In the genomic region with DNA sequence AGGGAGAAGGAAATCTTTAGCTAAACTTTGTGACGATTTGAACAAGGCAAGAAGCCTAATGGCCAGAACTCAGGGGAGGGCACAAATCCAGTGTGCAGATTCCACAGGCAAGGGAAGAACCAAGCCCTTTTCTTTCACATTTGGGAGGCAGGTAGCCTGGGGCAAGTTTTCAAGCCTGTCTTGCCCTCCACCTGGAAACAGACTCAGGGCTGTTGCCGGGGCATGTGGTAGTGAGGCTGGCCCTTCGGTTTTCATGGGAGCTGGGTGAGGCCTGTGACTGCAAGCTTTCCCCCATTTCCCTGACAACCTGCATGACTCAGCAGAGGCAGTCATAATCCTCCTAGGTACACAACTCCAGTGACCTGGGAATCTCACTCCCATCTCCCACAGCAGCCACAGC, we compare ENCODE assay signal across 6 cellular contexts.
A peak's percentile ranks its signal among the peaks of the same experiment; 100 is the strongest.
DNase-seq lines count a peak whose midpoint lies in the region; ATAC-seq and TF ChIP-seq lines count a peak whose summit lies in the region.
"Not testable (repeated sequence)": the region's sequence is repeated elsewhere in the genome, so short reads cannot be mapped to it uniquely, and the experiment has no call there.

No MANE protein-coding gene starts in this region.

- not testable (repeated sequence) for H3K4me1 ChIP-seq in RWPE2 (ENCODE audit: insufficient read depth, poor library complexity, severe bottlenecking); esophagus squamous epithelium

- peak; percentile 45 for DNase-seq in ELF-1 (ENCODE audit: low read depth, low spot score)
- peak; percentile 2 for DNase-seq in NCI-H748 (lab: John Stamatoyannopoulos, UW; ENCODE audit: unreplicated experiment)
- DNase-seq in RWPE2 (ENCODE audit: low spot score), result peak; percentile 72
- peak; percentile 32 for DNase-seq in chondrocyte (ENCODE audit: low spot score)
- not testable (repeated sequence) for DNase-seq in esophagus squamous epithelium (lab: John Stamatoyannopoulos, UW)
- peak; percentile 18 for DNase-seq in kidney tubule cell (ENCODE audit: low spot score)

- not testable (repeated sequence) for TF ChIP-seq CTCF in RWPE2 (IDR thresholded peaks at IDR 0.05; ENCODE audit: poor library complexity, severe bottlenecking); chondrocyte (IDR thresholded peaks at IDR 0.05); esophagus squamous epithelium (IDR thresholded peaks at IDR 0.05)

- peaks cover 43% of the 10 kb centered on the region for H3K9me3 Mint-ChIP-seq in chondrocyte (ENCODE audit: low read depth)

- intact Hi-C loops in esophagus squamous epithelium (cut with DNase I), result not testable (repeated sequence)

- H3K27me3 Mint-ChIP-seq in chondrocyte (ENCODE audit: low read depth), result not testable (repeated sequence)

- not testable (repeated sequence) for H3K9me3 ChIP-seq in RWPE2 (ENCODE audit: severe bottlenecking); esophagus squamous epithelium

- not testable (repeated sequence) for H3K36me3 Mint-ChIP-seq in chondrocyte (ENCODE audit: low read depth)

- 20% methylated on average over 1 of the region's 3 CpGs; no CpG with 5 or more reads in 1 of the 2 donors for WGBS in esophagus squamous epithelium, 2 donors

- H3K27ac ChIP-seq in RWPE2 (ENCODE audit: poor library complexity, severe bottlenecking), result peak overlapping the region; percentile 58
- peak overlapping the region; percentile 29 to 65 (median 52) for H3K27ac ChIP-seq in esophagus squamous epithelium

- not testable (repeated sequence) for H3K27ac Mint-ChIP-seq in chondrocyte (ENCODE audit: unreplicated experiment)

- not testable (repeated sequence) for H3K4me3 ChIP-seq in RWPE2 (ENCODE audit: severe bottlenecking); esophagus squamous epithelium

- H3K4me1 Mint-ChIP-seq in chondrocyte (ENCODE audit: low read depth), result not testable (repeated sequence)

- H3K27me3 ChIP-seq in RWPE2 (ENCODE audit: insufficient read depth, poor library complexity, severe bottlenecking); esophagus squamous epithelium: not testable (repeated sequence)

- TF ChIP-seq POLR2A in esophagus squamous epithelium (IDR thresholded peaks at IDR 0.05), result not testable (repeated sequence)

- H3K36me3 ChIP-seq in RWPE2 (ENCODE audit: low read depth); esophagus squamous epithelium: not testable (repeated sequence)

- not testable (repeated sequence) for H3K4me3 Mint-ChIP-seq in chondrocyte (ENCODE audit: unreplicated experiment)

- peak; percentile 81 for ATAC-seq in RWPE2 (ENCODE audit: low read depth)
